ENCODE assay signal across 33 cellular contexts in the genomic region with DNA sequence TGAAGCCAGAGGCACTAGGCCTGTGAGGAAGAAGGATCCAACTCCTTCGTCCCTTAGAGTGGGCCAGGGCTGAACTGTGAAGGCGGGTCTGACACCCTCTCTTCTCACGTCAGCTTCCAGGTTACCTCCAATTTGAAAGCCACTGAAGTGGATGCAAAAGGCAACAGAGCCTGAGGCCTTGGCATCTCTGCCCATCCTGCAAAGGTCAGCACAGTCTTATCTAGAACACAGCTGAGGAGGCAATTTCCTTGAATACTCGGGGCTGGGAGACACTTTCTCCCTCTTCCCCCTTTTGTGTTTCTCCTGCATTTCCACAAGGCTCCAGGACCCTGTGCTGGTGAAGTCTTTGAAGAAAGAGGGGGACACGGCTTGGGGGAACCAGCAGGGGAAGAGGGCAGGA.
"Had no signal": no experiment of that assay in that cellular context is flagged by ENCODE, and none has a peak within 500 bp of the region (broad histone marks: within the 10 kb centered on the region; RNA-seq: fewer than 3 reads in every experiment).

No MANE protein-coding gene starts in this region.

- H3K4me3 ChIP-seq: ascending aorta, cardiac muscle cell, PC-9, SJCRH30, SK-N-MC had no signal

- H3K27ac ChIP-seq: ascending aorta, KMS-11, PC-9, RWPE1, SJCRH30, SK-N-MC had no signal

- H3K4me1 ChIP-seq: SJCRH30 had no signal

- H3K27me3 ChIP-seq: ascending aorta, cardiac muscle cell, SJCRH30 had no signal

- H3K36me3 ChIP-seq: ascending aorta, cardiac muscle cell, SJCRH30 had no signal

- H3K9me3 ChIP-seq: ascending aorta, SJCRH30 had no signal

- H3K9me3 Mint-ChIP-seq: activated CD8-positive, alpha-beta T cell treated with anti-CD3 and anti-CD28 coated beads for 36 hours; activated naive CD8-positive, alpha-beta T cell treated with anti-CD3 and anti-CD28 coated beads, Interleukin-2, amount 10 ng/mL, durations not matched to agents 7 days and 5 days; activated T-helper 17 cell treated with anti-CD3 and anti-CD28 coated beads, Interleukin-2, amount 50 U/mL, for 72 hours; T-helper 1 cell treated with Interleukin-12 subunit alpha and Interleukin-12 subunit beta and Interleukin-4 antibody, amounts not matched to agents 30 μg/mL and 1 μg/mL, for 36 hours had no signal

- ATAC-seq: activated CD8-positive, alpha-beta T cell treated with anti-CD3 and anti-CD28 coated beads for 36 hours; activated T-cell treated with anti-CD3 and anti-CD28 coated beads, Interleukin-2, amount 50 U/mL, for 72 hours; activated T-helper 17 cell treated with anti-CD3 and anti-CD28 coated beads, Interleukin-2, amount 50 U/mL, for 72 hours had no signal

- H3K27ac Mint-ChIP-seq: activated CD4-positive, alpha-beta T cell treated with anti-CD3 and anti-CD28 coated beads, Interleukin-2, amount 10 ng/mL, durations not matched to agents 24 days and 14 days; activated CD8-positive, alpha-beta T cell treated with anti-CD3 and anti-CD28 coated beads for 36 hours; activated naive CD8-positive, alpha-beta T cell treated with anti-CD3 and anti-CD28 coated beads, Interleukin-2, amount 10 ng/mL, durations not matched to agents 7 days and 5 days; activated T-cell treated with anti-CD3 and anti-CD28 coated beads, Interleukin-2, amount 50 U/mL, for 72 hours; activated T-helper 17 cell treated with anti-CD3 and anti-CD28 coated beads, Interleukin-2, amount 50 U/mL, for 72 hours; T-helper 1 cell treated with Interleukin-12 subunit alpha and Interleukin-12 subunit beta and Interleukin-4 antibody, amounts not matched to agents 30 μg/mL and 1 μg/mL, for 36 hours; T-helper 2 cell treated with Interferon-gamma antibody and Interleukin-4, amounts not matched to agents 5 μg/mL and 100 μg/mL, for 36 hours had no signal

- H3K36me3 Mint-ChIP-seq: activated naive CD8-positive, alpha-beta T cell treated with anti-CD3 and anti-CD28 coated beads, Interleukin-2, amount 10 ng/mL, durations not matched to agents 7 days and 5 days had no signal

- DNase-seq: activated CD4-positive, alpha-beta T cell treated with anti-CD3 and anti-CD28 coated beads, Interleukin-2, amount 10 ng/mL, durations not matched to agents 24 days and 14 days; activated CD4-positive, alpha-beta T cell treated with anti-CD3 and anti-CD28 coated beads, Interleukin-2, amount 50 U/mL, for 4 hours; activated CD8-positive, alpha-beta T cell treated with anti-CD3 and anti-CD28 coated beads for 36 hours; activated effector memory CD4-positive, alpha-beta T cell treated with anti-CD3 and anti-CD28 coated beads, Interleukin-2, amount 50 U/mL, for 16 hours; activated naive CD4-positive, alpha-beta T cell; activated naive CD4-positive, alpha-beta T cell treated with anti-CD3 and anti-CD28 coated beads, Interleukin-2, amount 50 U/mL, for 16 hours; activated naive CD8-positive, alpha-beta T cell treated with anti-CD3 and anti-CD28 coated beads, Interleukin-2, amount 10 ng/mL, durations not matched to agents 7 days and 5 days; activated T-cell treated with anti-CD3 and anti-CD28 coated beads, Interleukin-2, amount 50 U/mL, for 1 hour; activated T-cell treated with anti-CD3 and anti-CD28 coated beads, Interleukin-2, amount 50 U/mL, for 72 hours; amygdala; MM.1S; MV-4-11; NCI-H1092; NCI-H146; NCI-H187; NCI-H2029 treated with DMSO at 0.1 percent for 48 hours; NCI-H2107; NCI-H2171; NCI-H510A; NCI-H526; NCI-H748 treated with DMSO at 0.1 percent for 48 hours; NK-92 treated with Interleukin-12 subunit alpha and Interleukin-12 subunit beta, amount 100 ng/mL, for 24 hours; PC-9; SHP77; SJCRH30 had no signal
